In genomic region chr5:43000198-43000840, GRCh38 we compare ENCODE assay signal across 9 cellular contexts. TPM values are rescaled to one million over a fixed set of nuclear protein-coding genes. Genes with fewer than 3 reads are reported as not detected.
DNase-seq lines count a peak whose midpoint lies in the region; ATAC-seq, FAIRE-seq and TF ChIP-seq lines count a peak whose summit lies in the region.
"Had no signal": no experiment of that assay in that cellular context is flagged by ENCODE, and none has a peak within 500 bp of the region (broad histone marks: within the 10 kb centered on the region; RNA-seq: fewer than 3 reads in every experiment).

No MANE protein-coding gene starts in this region.

- TF ChIP-seq POLR2A in H54 (IDR thresholded peaks at IDR 0.05; ENCODE audit: low read depth, low read length) (peak; percentile 10; the same call in 1 of the 2 replicates), adrenal gland (IDR thresholded peaks at IDR 0.05) (peak in 1 of 2 donors; percentile 33), gastrocnemius medialis (IDR thresholded peaks at IDR 0.05) (no peak)

- intact Hi-C loops in adrenal gland (cut with DNase I) (no loop called here), gastrocnemius medialis (cut with DNase I; ENCODE audit: low total_unique reads) (no loop called here)

- no peaks in the 10 kb centered on the region for H3K79me2 ChIP-seq in hepatocyte

- H3K4me1 ChIP-seq in adrenal gland (replicated peaks in 1 of 2) (peaks cover 0 to 8% of the 10 kb centered on the region in 2 donors), hepatocyte (ENCODE audit: insufficient read depth) (no peaks in the 10 kb centered on the region), gastrocnemius medialis (peaks cover 0 to 4% of the 10 kb centered on the region in 2 donors)

- H4K20me1 ChIP-seq in hepatocyte (ENCODE audit: insufficient read depth, poor library complexity, severe bottlenecking), result no peaks in the 10 kb centered on the region

- H3K4me3 ChIP-seq in adrenal gland (peak overlapping the region in 2 of 4 donors; percentile 25 to 44), hepatocyte (peak overlapping the region; percentile 30), gastrocnemius medialis (peak overlapping the region; percentile 23 to 38 (median 30))

- no peaks in the 10 kb centered on the region for H3K9me2 ChIP-seq in hepatocyte (replicated peaks; ENCODE audit: insufficient read depth)

- peak overlapping the region; percentile 85 for H3K4me2 ChIP-seq in hepatocyte

- TF ChIP-seq CTCF in adrenal gland (IDR thresholded peaks at IDR 0.05) (no peak), hepatocyte (IDR thresholded peaks at IDR 0.05; ENCODE audit: poor library complexity) (no peak), gastrocnemius medialis (IDR thresholded peaks at IDR 0.05 in 4 of 5, conservative IDR thresholded peaks at IDR 0.05 in 1 of 5) (no peak)

- H2AFZ ChIP-seq in hepatocyte, result peak overlapping the region; percentile 61

- peak in 1 of 2 donors; percentile 30 for ATAC-seq in gastrocnemius medialis
- ATAC-seq in activated CD4-positive, CD25-positive, alpha-beta regulatory T cell treated with anti-CD3 and anti-CD28 coated beads, Interleukin-2, amount 50 U/mL, for 24 hours, result no peak
- ATAC-seq in GM21447 (IDR thresholded peaks at IDR 0.05; ENCODE audit: unreplicated experiment), result no peak

- peak; percentile 52 for FAIRE-seq in H54 (lab: Jason Lieb, UNC)

- in situ Hi-C loops in gastrocnemius medialis (cut with MboI; ENCODE audit: low sequenced_read_pairs in 4 of 4), result no loop called here

- H3K36me3 ChIP-seq in adrenal gland (replicated peaks in 1 of 2), result no peaks in the 10 kb centered on the region
- no peaks in the 10 kb centered on the region for H3K36me3 ChIP-seq in hepatocyte (replicated peaks; ENCODE audit: insufficient read depth, low read depth)
- no peaks in the 10 kb centered on the region for H3K36me3 ChIP-seq in gastrocnemius medialis

- WGBS in adrenal gland, 4 donors, result 8 to 9% (median 8%) methylated on average over 23 to 39 of the region's 39 CpGs
- 4% methylated on average over 39 of the region's 39 CpGs for WGBS in hepatocyte (ENCODE audit: low lambda C conversion rate, missing lambda C conversion rate)

- H3K9me3 ChIP-seq in adrenal gland (replicated peaks in 1 of 3) (no peaks in the 10 kb centered on the region), hepatocyte (ENCODE audit: low read depth) (no peaks in the 10 kb centered on the region), gastrocnemius medialis (no peaks in the 10 kb centered on the region)

- H3K27ac ChIP-seq in adrenal gland (peak overlapping the region in 3 of 5 donors; percentile 45 to 62 (median 59)), hepatocyte (peak overlapping the region; percentile 36), gastrocnemius medialis (no peak overlapping the region)

- DNase-seq in H54 (ENCODE audit: insufficient read length, low spot score), result no peak
- peak in 5 of 7 donors; percentile 40 to 55 (median 47) for DNase-seq in adrenal gland
- DNase-seq in hepatocyte (ENCODE audit: low spot score), result peak; percentile 57
- no peak for DNase-seq in gastrocnemius medialis
- DNase-seq in stimulated activated naive CD4-positive, alpha-beta T cell treated with Interleukin-2 at 50 U/mL for 16 hours (lab: John Stamatoyannopoulos, UW), result no peak
- no peak for DNase-seq in activated CD8-positive, alpha-beta memory T cell treated with anti-CD3 and anti-CD28 coated beads for 24 hours
- DNase-seq: stimulated activated CD4-positive, alpha-beta T cell treated with anti-CD3 and anti-CD28 coated beads, Interleukin-15, amount 100 ng/mL, for 24 hours had no signal

- H3K27me3 ChIP-seq in adrenal gland (peaks cover 7% of the 10 kb centered on the region), hepatocyte (peaks cover 22% of the 10 kb centered on the region), gastrocnemius medialis (peaks cover 47 to 75% (median 68%) of the 10 kb centered on the region in 3 donors)

RNA-seq across cellular contexts. Expression of gene ANXA2R, which starts 39.8 kb away (rescaled TPM):
- 1 to 10 TPM in 7 of 8 donors, under 1 TPM in 1; 0.30 to 3.7 (median 2.8) TPM for total RNA-seq in adrenal gland
- 1 to 10 TPM in 2 of 3 donors, under 1 TPM in 1; 0.55 to 5.2 (median 3.5) TPM for polyA plus RNA-seq in adrenal gland
- 0.93 and 4.4 TPM in 2 replicates for total RNA-seq in hepatocyte
- polyA plus RNA-seq in hepatocyte, result 3.2 and 4.5 TPM in 2 replicates
- total RNA-seq in gastrocnemius medialis, result 1 to 10 TPM; 1.1 to 3.3 (median 1.4) TPM

Comparison
In these comparisons a context has a peak if more than half of its experiments do, and no peak if none do; other contexts are left out.
1. DNase-seq: peak in adrenal gland (5 of 7) and hepatocyte (single experiment); none in H54 (single experiment), gastrocnemius medialis (0 of 2), stimulated activated naive CD4-positive, alpha-beta T cell treated with Interleukin-2 at 50 U/mL for 16 hours (single experiment) and activated CD8-positive, alpha-beta memory T cell treated with anti-CD3 and anti-CD28 coated beads for 24 hours (single experiment).
2. H3K27ac ChIP-seq: peak in adrenal gland (3 of 5) and hepatocyte (single experiment); none in gastrocnemius medialis (0 of 4).